10 cellular contexts compared by ENCODE assay signal in the genomic region with DNA sequence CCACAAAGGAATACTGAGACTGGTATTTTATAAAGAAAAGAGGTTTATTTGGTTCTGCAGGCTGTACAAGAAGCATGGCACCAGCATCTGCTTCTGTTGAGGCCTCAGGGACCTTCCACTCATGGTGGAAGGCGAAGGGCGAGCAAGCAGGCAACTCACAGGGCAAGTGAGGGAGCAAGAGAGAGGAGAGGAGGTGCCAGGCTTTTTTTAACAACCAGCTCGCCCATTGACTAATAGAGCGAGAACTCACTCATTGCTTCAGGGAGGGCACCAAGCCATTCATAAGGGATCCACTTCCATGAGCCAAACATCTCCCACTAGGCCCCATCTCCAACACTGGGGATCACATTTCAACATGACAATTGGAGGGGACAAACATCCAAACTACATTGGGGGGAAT. TPM values are rescaled to one million over a fixed set of nuclear protein-coding genes. Genes with fewer than 3 reads are reported as not detected.
DNase-seq lines count a peak whose midpoint lies in the region; ATAC-seq and TF ChIP-seq lines count a peak whose summit lies in the region.
"Had no signal": no experiment of that assay in that cellular context is flagged by ENCODE, and none has a peak within 500 bp of the region (broad histone marks: within the 10 kb centered on the region; RNA-seq: fewer than 3 reads in every experiment).

No MANE protein-coding gene starts in this region.

- peak overlapping the region in 6 of 10 donors; percentile 93 to 99 (median 96) for H3K27ac ChIP-seq in heart right ventricle
- H3K27ac ChIP-seq in right cardiac atrium (ENCODE audit: low read length): no peak overlapping the region
- H3K27ac ChIP-seq in mesendoderm (ENCODE audit: low read depth, low read length): no peak overlapping the region

- H3K56ac ChIP-seq in mesendoderm (ENCODE audit: low read length): peak overlapping the region; percentile 100

- ATAC-seq in heart right ventricle (no peak), right cardiac atrium (no peak), HG03457 (IDR thresholded peaks at IDR 0.05; ENCODE audit: unreplicated experiment) (no peak), GM19351 (IDR thresholded peaks at IDR 0.05; ENCODE audit: unreplicated experiment) (no peak)

- H3K9ac ChIP-seq in mesendoderm (ENCODE audit: low read length): peak overlapping the region; percentile 99

- H3K4ac ChIP-seq in mesendoderm (ENCODE audit: low read depth, low read length): no peak overlapping the region

- no peak overlapping the region for H3K4me2 ChIP-seq in mesendoderm (ENCODE audit: low read length)

- H3K9me3 ChIP-seq in heart right ventricle (no peaks in the 10 kb centered on the region), right cardiac atrium (ENCODE audit: control insufficient read depth, low read length) (no peaks in the 10 kb centered on the region)

- peak overlapping the region in 9 of 10 donors; percentile 51 to 86 (median 82) for H3K4me3 ChIP-seq in heart right ventricle
- H3K4me3 ChIP-seq in right cardiac atrium (ENCODE audit: low read length): no peak overlapping the region
- no peak overlapping the region for H3K4me3 ChIP-seq in mesendoderm (ENCODE audit: low read length)

- DNase-seq in heart right ventricle: no peak
- no peak for DNase-seq in right cardiac atrium
- DNase-seq in MCF 10A (ENCODE audit: unreplicated experiment): no peak
- no peak for DNase-seq in mesendoderm
- DNase-seq in ureter (ENCODE audit: low spot score): no peak
- DNase-seq in NCI-H2196 (lab: John Stamatoyannopoulos, UW; ENCODE audit: unreplicated experiment): no peak
- DNase-seq: DMS153 had no signal

- H3K4me1 Mint-ChIP-seq in MCF 10A (ENCODE audit: insufficient read depth, unreplicated experiment): peaks cover 16% of the 10 kb centered on the region

- no peak overlapping the region for H4K5ac ChIP-seq in mesendoderm (ENCODE audit: low read length)

- H3K79me2 ChIP-seq in mesendoderm (ENCODE audit: control insufficient read depth, insufficient read depth, low read length): peaks cover 10% of the 10 kb centered on the region

- H3K27ac Mint-ChIP-seq in MCF 10A (ENCODE audit: low read depth, unreplicated experiment): peak overlapping the region; percentile 96

- CTCF ChIA-PET in MCF 10A (lab: Yijun Ruan, JAX): interaction anchor here (0.6 to 15.5 kb wide), 6 partner anchors 12 to 214 kb away, joined by 3 to 428 read pairs (median 4); no protein-coding TSS in a partner anchor

- H3K27me3 Mint-ChIP-seq in MCF 10A (ENCODE audit: insufficient read depth, unreplicated experiment): no peaks in the 10 kb centered on the region

- H3K4me1 ChIP-seq in heart right ventricle (peaks cover 4 to 30% (median 9%) of the 10 kb centered on the region in 9 donors), right cardiac atrium (ENCODE audit: control insufficient read depth, insufficient read depth, low read length) (peaks cover 3% of the 10 kb centered on the region), mesendoderm (ENCODE audit: control insufficient read depth, low read depth, low read length) (no peaks in the 10 kb centered on the region)

- POLR2A ChIA-PET in MCF 10A (lab: Yijun Ruan, JAX): interaction anchor here (0.6 to 2.4 kb wide), 16 partner anchors 13 to 206 kb away, joined by 3 to 17 read pairs (median 4); a partner anchor contains a TSS

- intact Hi-C loops in heart right ventricle (cut with DNase I): loop anchor here in 2 of 10 donors (10.0 kb wide), 2 partner anchors 1057 to 1067 kb away; no protein-coding TSS in a partner anchor
- intact Hi-C loops in right cardiac atrium (cut with DNase I): no loop called here
- intact Hi-C loops in MCF 10A (cut with micrococcal nuclease): loop anchor here (10.0 kb wide), 3 partner anchors 327 to 887 kb away; no protein-coding TSS in a partner anchor

- 63 to 91% methylated on average over 4 of the region's 4 CpGs for WGBS in heart right ventricle, 2 donors
- WGBS in right cardiac atrium: 92% methylated on average over 4 of the region's 4 CpGs
- no CpG with 5 or more reads among the region's 4 CpGs for WGBS in mesendoderm (ENCODE audit: extremely low coverage, insufficient coverage, low lambda C conversion rate)

- TSS peak; percentile 37 for BruUV-seq in MCF 10A (replicated peaks; lab: Mats Ljungman, UMichigan)

- no peaks in the 10 kb centered on the region for H3K9me3 Mint-ChIP-seq in MCF 10A (ENCODE audit: unreplicated experiment)

- H4K8ac ChIP-seq in mesendoderm (ENCODE audit: low read depth, low read length): no peak overlapping the region

- TF ChIP-seq CTCF in heart right ventricle (IDR thresholded peaks at IDR 0.05) (no peak), MCF 10A (IDR thresholded peaks at IDR 0.05; ENCODE audit: unreplicated experiment) (no peak)

- H3K27me3 ChIP-seq in heart right ventricle (no peaks in the 10 kb centered on the region), right cardiac atrium (ENCODE audit: control insufficient read depth, insufficient read depth) (no peaks in the 10 kb centered on the region), mesendoderm (ENCODE audit: insufficient read depth, low read length, poor library complexity) (no peaks in the 10 kb centered on the region)

- H3K36me3 ChIP-seq in heart right ventricle (peaks cover 0 to 40% (median 13%) of the 10 kb centered on the region in 9 donors), mesendoderm (ENCODE audit: control insufficient read depth, insufficient read depth, low read length) (peaks cover 4% of the 10 kb centered on the region)

- H2BK120ac ChIP-seq in mesendoderm (ENCODE audit: low read depth, low read length): no peak overlapping the region

- H2BK15ac ChIP-seq in mesendoderm (replicated peaks; ENCODE audit: low read depth): no peak overlapping the region

- peaks cover 51% of the 10 kb centered on the region for H3K36me3 Mint-ChIP-seq in MCF 10A (ENCODE audit: insufficient read depth, unreplicated experiment)

- no peak overlapping the region for H3K23ac ChIP-seq in mesendoderm (ENCODE audit: low read length)

- H2AK5ac ChIP-seq in mesendoderm (ENCODE audit: low read length): no peak overlapping the region

- H2BK5ac ChIP-seq in mesendoderm (ENCODE audit: low read length): no peak overlapping the region

- H3K18ac ChIP-seq in mesendoderm (ENCODE audit: low read length): no peak overlapping the region

- H3K79me1 ChIP-seq in mesendoderm (ENCODE audit: low read length): peaks cover 14% of the 10 kb centered on the region

- H3K4me3 Mint-ChIP-seq in MCF 10A (ENCODE audit: unreplicated experiment): peak overlapping the region; percentile 88

RNA-seq across cellular contexts. Expression of a gene that starts 1.2 kb away (rescaled TPM):
- 10 to 100 TPM; 22.5 to 36.3 (median 26.5) TPM for total RNA-seq in heart right ventricle
- 10 to 100 TPM; 47.8 to 75.0 TPM for polyA plus RNA-seq in heart right ventricle
- 10 to 100 TPM; 22.9 to 28.3 (median 26.7) TPM for total RNA-seq in right cardiac atrium
- polyA plus RNA-seq in right cardiac atrium: 40.7 TPM
- total RNA-seq in MCF 10A (2022): 68.3 and 79.4 TPM in 2 replicates
- polyA plus RNA-seq in mesendoderm (2013, experiment 1 of 2): 50.1 TPM
- polyA plus RNA-seq in mesendoderm (2013, experiment 2 of 2): 46.6 TPM
- total RNA-seq in ureter: 44.5 TPM

RNA-seq across cellular contexts. Expression of a gene that starts 33.2 kb away (rescaled TPM):
- not detected for total RNA-seq in heart right ventricle
- polyA plus RNA-seq in heart right ventricle: not detected
- not detected for total RNA-seq in right cardiac atrium
- not detected for polyA plus RNA-seq in right cardiac atrium
- not detected in 2 replicates for total RNA-seq in MCF 10A (2022)
- polyA plus RNA-seq in mesendoderm (2013, experiment 1 of 2): not detected
- polyA plus RNA-seq in mesendoderm (2013, experiment 2 of 2): not detected
- total RNA-seq in ureter: not detected
- total RNA-seq: dermis blood vessel endothelial cell had no signal

RNA-seq across cellular contexts. Expression of a gene that starts 52.2 kb away (rescaled TPM):
- total RNA-seq in heart right ventricle: 100 to 1,000 TPM in 3 of 10 donors, 10 to 100 TPM in 7; 46.2 to 137 (median 86.5) TPM
- polyA plus RNA-seq in heart right ventricle: 100 to 1,000 TPM in 1 of 2 donors, 10 to 100 TPM in 1; 39.3 to 132 TPM
- total RNA-seq in right cardiac atrium: 100 to 1,000 TPM in 2 of 4 donors, 10 to 100 TPM in 2; 78.3 to 147 (median 96.8) TPM
- 70.8 TPM for polyA plus RNA-seq in right cardiac atrium
- total RNA-seq in MCF 10A (2022): 0.93 TPM in 1 of 2 replicates, not detected in the other
- 0.41 TPM for polyA plus RNA-seq in mesendoderm (2013, experiment 1 of 2)
- 0.20 TPM for polyA plus RNA-seq in mesendoderm (2013, experiment 2 of 2)
- 8.7 TPM for total RNA-seq in ureter

Comparison
In these comparisons a context has a peak if more than half of its experiments do, and no peak if none do; other contexts are left out.
1. H3K27ac ChIP-seq: peak in heart right ventricle (6 of 10); none in right cardiac atrium (single experiment) and mesendoderm (single experiment).
2. H3K4me3 ChIP-seq: peak in heart right ventricle (9 of 10); none in right cardiac atrium (single experiment) and mesendoderm (single experiment).